8 cellular contexts compared by ENCODE assay signal in genomic region chr19:38853214-38853613, GRCh38. TPM values are rescaled to one million over a fixed set of nuclear protein-coding genes. Genes with fewer than 3 reads are reported as not detected.
DNase-seq lines count a peak whose midpoint lies in the region; ATAC-seq, FAIRE-seq and TF ChIP-seq lines count a peak whose summit lies in the region.

No MANE protein-coding gene starts in this region.

- H3K4me1 ChIP-seq in NT2/D1 (ENCODE audit: insufficient read depth, insufficient read length): peaks cover 3% of the 10 kb centered on the region
- peaks cover 0 to 13% (median 9%) of the 10 kb centered on the region in 4 experiments; a peak in 6 of 7 replicates for H3K4me1 ChIP-seq in H1 (replicated peaks in 1 of 4; ENCODE audit: control insufficient read depth in 3 of 4, insufficient read depth in 4 of 4, low read length in 3 of 4)
- H3K4me1 ChIP-seq in trophoblast cell (ENCODE audit: control insufficient read depth in 1 of 2, insufficient read depth in 2 of 2, low read length in 2 of 2): peaks cover 26 to 30% of the 10 kb centered on the region in 2 experiments

- peaks cover 14% of the 10 kb centered on the region for H3K27me3 Mint-ChIP-seq in Calu3 (ENCODE audit: unreplicated experiment)

- H3K4me2 ChIP-seq in H1 (ENCODE audit: insufficient read depth in 1 of 2, low read depth in 2 of 2, low read length in 2 of 2) (peak overlapping the region; percentile 89 to 96), trophoblast cell (ENCODE audit: low read length) (peak overlapping the region; percentile 65)

- no peak for DNase-seq in Calu3
- no peak for DNase-seq in NT2/D1 (ENCODE audit: low read depth, low spot score)
- DNase-seq in H1 (ENCODE audit: low read depth in 1 of 2, low spot score in 2 of 2): no peak
- no peak for DNase-seq in trophoblast cell
- no peak for DNase-seq in MV-4-11 (lab: John Stamatoyannopoulos, UW)
- DNase-seq in NCI-H774 (lab: John Stamatoyannopoulos, UW): no peak

- POLR2A ChIA-PET in H1 (lab: Charles Lee; ENCODE audit: partially characterized antibody): interaction anchor here (0.6 to 4.5 kb wide), 16 partner anchors 8 to 123 kb away, joined by 3 to 65 read pairs (median 8); partner anchors contain the start of genes CCER2, ECH1, MRPS12 and RINL

- H3K4ac ChIP-seq in H1 (replicated peaks; ENCODE audit: insufficient read length, low read depth, low read length): no peak overlapping the region
- H3K4ac ChIP-seq in trophoblast cell (ENCODE audit: low read depth, low read length): no peak overlapping the region

- peaks cover 8% of the 10 kb centered on the region for H3K36me3 ChIP-seq in NT2/D1 (ENCODE audit: insufficient read depth, insufficient read length, low read length)
- H3K36me3 ChIP-seq in H1 (ENCODE audit: control insufficient read depth in 2 of 4, insufficient read depth in 4 of 4, low read length in 3 of 4): peaks cover 0 to 8% (median 0%) of the 10 kb centered on the region in 4 experiments; a peak in 1 of 8 replicates
- H3K36me3 ChIP-seq in trophoblast cell (ENCODE audit: control insufficient read depth in 1 of 2, insufficient read depth in 2 of 2, low read length in 2 of 2): peaks cover 0 to 2% of the 10 kb centered on the region in 2 experiments

- H3K27ac Mint-ChIP-seq in Calu3 (ENCODE audit: unreplicated experiment): peak overlapping the region; percentile 98

- H3K18ac ChIP-seq in H1 (ENCODE audit: extremely low read depth, low read length): no peak overlapping the region
- peak overlapping the region; percentile 43 for H3K18ac ChIP-seq in trophoblast cell (ENCODE audit: low read length)

- intact Hi-C loops in Calu3 (cut with micrococcal nuclease; ENCODE audit: unreplicated experiment): loop anchor here (5.0 kb wide), 1 partner anchor 34 kb away; no protein-coding TSS in a partner anchor

- H3K9me3 ChIP-seq in NT2/D1 (ENCODE audit: insufficient read depth, low read length): peaks cover 9% of the 10 kb centered on the region; the same call in 1 of the 2 replicates
- H3K9me3 ChIP-seq in H1 (ENCODE audit: insufficient read depth in 2 of 2, low read depth in 1 of 2, low read length in 1 of 2): peaks cover 0 to 7% of the 10 kb centered on the region in 2 experiments; a peak in 1 of 4 replicates
- H3K9me3 ChIP-seq in trophoblast cell (ENCODE audit: insufficient read depth, low read depth, low read length): peaks cover 3% of the 10 kb centered on the region

- TF ChIP-seq EP300 in H1 (IDR thresholded peaks at IDR 0.05; ENCODE audit: borderline replicate concordance in 1 of 2, low read depth in 2 of 2, low read length in 2 of 2): no peak

- CTCF ChIA-PET in Calu3 (lab: Charles Lee): interaction anchor here (0.6 to 3.3 kb wide), 4 partner anchors 10 to 78 kb away, joined by 3 to 19 read pairs (median 6); partner anchors contain the start of genes MRPS12 and SARS2
- CTCF ChIA-PET in H1 (lab: Charles Lee; ENCODE audit: partially characterized antibody): interaction anchor here (0.6 to 4.3 kb wide), 8 partner anchors 10 to 298 kb away, joined by 3 to 21 read pairs (median 4); no protein-coding TSS in a partner anchor

- H2BK5ac ChIP-seq in H1 (ENCODE audit: low read depth, low read length) (no peak overlapping the region), trophoblast cell (ENCODE audit: low read depth, low read length, poor library complexity) (no peak overlapping the region)

- no peak overlapping the region for H3K27ac ChIP-seq in H1 (ENCODE audit: low read depth, low read length)
- no peak overlapping the region for H3K27ac ChIP-seq in trophoblast cell (ENCODE audit: low read depth, low read length)

- H3K23me2 ChIP-seq in H1 (ENCODE audit: low read depth, low read length): peaks cover 21% of the 10 kb centered on the region

- H2BK120ac ChIP-seq in H1 (replicated peaks; ENCODE audit: low read depth, low read length) (no peak overlapping the region), trophoblast cell (ENCODE audit: insufficient read depth, low read length, poor library complexity) (peak overlapping the region; percentile 30)

- no peak overlapping the region for H2BK12ac ChIP-seq in H1 (ENCODE audit: low read depth, low read length)
- peak overlapping the region; percentile 45 for H2BK12ac ChIP-seq in trophoblast cell (ENCODE audit: low read length)

- BruUV-seq in Calu3 (replicated peaks; lab: Mats Ljungman, UMichigan): no TSS peak

- H3K9ac ChIP-seq in NT2/D1 (ENCODE audit: insufficient read length, low read depth) (peak overlapping the region; percentile 90), H1 (replicated peaks in 1 of 4; ENCODE audit: extremely low read depth in 1 of 4, low read depth in 3 of 4, low read length in 3 of 4) (0 out of 7 replicates have a peak overlapping the region, but pooled peaks of 1 of the 4 experiments have one; percentile 82), trophoblast cell (ENCODE audit: low read length) (no peak overlapping the region)

- H4K12ac ChIP-seq in trophoblast cell (ENCODE audit: low read depth, low read length): no peak overlapping the region

- 87% methylated on average over 17 of the region's 17 CpGs; no CpG with 5 or more reads in 1 of the 2 experiments for WGBS in H1 (ENCODE audit: extremely low coverage in 1 of 2, insufficient coverage in 1 of 2, insufficient read length in 1 of 2, insufficient replicate concordance in 2 of 2, low coverage in 1 of 2, low lambda C conversion rate in 2 of 2, missing lambda C conversion rate in 1 of 2), 2 experiments
- no CpG with 5 or more reads among the region's 17 CpGs for WGBS in trophoblast cell (ENCODE audit: extremely low coverage, insufficient coverage, insufficient read length)

- H3K23ac ChIP-seq in H1 (ENCODE audit: insufficient read length) (no peak overlapping the region), trophoblast cell (ENCODE audit: low read length) (no peak overlapping the region)

- H3K36me3 Mint-ChIP-seq in Calu3 (ENCODE audit: insufficient read depth, unreplicated experiment): peaks cover 51% of the 10 kb centered on the region

- peaks cover 2 to 5% of the 10 kb centered on the region in 2 experiments for H4K20me1 ChIP-seq in H1 (replicated peaks in 1 of 2; ENCODE audit: control insufficient read depth in 1 of 2, insufficient read depth in 2 of 2, low read length in 2 of 2)

- H3K27me3 ChIP-seq in NT2/D1 (ENCODE audit: insufficient read depth, insufficient read length) (no peaks in the 10 kb centered on the region), H1 (replicated peaks in 1 of 4; ENCODE audit: control insufficient read depth in 3 of 4, extremely low read depth in 1 of 4, insufficient read depth in 3 of 4, low read length in 3 of 4) (no peaks in the 10 kb centered on the region), trophoblast cell (ENCODE audit: insufficient read depth, low read length) (no peaks in the 10 kb centered on the region)

- H3K4me1 Mint-ChIP-seq in Calu3 (ENCODE audit: low read depth, unreplicated experiment): peaks cover 21% of the 10 kb centered on the region

- H2AFZ ChIP-seq in H1 (ENCODE audit: low read length) (0 out of 2 replicates have a peak overlapping the region, but pooled peaks have one; percentile 8), trophoblast cell (ENCODE audit: insufficient read depth, low read length, poor library complexity) (peak overlapping the region; percentile 5)

- FAIRE-seq in H1 (lab: Jason Lieb, UNC): no peak

- peak overlapping the region; percentile 82 for H3K4me3 Mint-ChIP-seq in Calu3 (ENCODE audit: low read depth, unreplicated experiment)

- no peak overlapping the region for H2AK5ac ChIP-seq in H1 (ENCODE audit: low read depth, low read length)
- no peak overlapping the region for H2AK5ac ChIP-seq in trophoblast cell (ENCODE audit: low read length)

- TF ChIP-seq CTCF in Calu3 (IDR thresholded peaks at IDR 0.05; ENCODE audit: unreplicated experiment) (no peak), H1 (IDR thresholded peaks at IDR 0.05; ENCODE audit: control extremely low read depth in 1 of 3, insufficient read depth in 1 of 3, low read depth in 1 of 3, low read length in 3 of 3) (no peak)

- H3K79me1 ChIP-seq in H1 (ENCODE audit: low read depth, low read length) (peaks cover 4% of the 10 kb centered on the region; the same call in 1 of the 2 replicates), trophoblast cell (ENCODE audit: low read length) (peaks cover 32% of the 10 kb centered on the region)

- no peak for TF ChIP-seq POLR2A in H1 (IDR thresholded peaks at IDR 0.05; ENCODE audit: control extremely low read depth in 1 of 2, low read depth in 2 of 2, low read length in 2 of 2)

- no peak overlapping the region; the same call in 1 of the 2 replicates for H2BK15ac ChIP-seq in H1 (ENCODE audit: low read length)

- no peak overlapping the region for H2BK20ac ChIP-seq in H1 (ENCODE audit: low read length)

- TF ChIP-seq RAD21 in H1 (IDR thresholded peaks at IDR 0.05 in 1 of 2, conservative IDR thresholded peaks at IDR 0.05 in 1 of 2; ENCODE audit: low read depth in 2 of 2, low read length in 2 of 2): no peak

- no peak overlapping the region for H3K14ac ChIP-seq in H1 (ENCODE audit: insufficient read length)
- peak overlapping the region; percentile 17 for H3K14ac ChIP-seq in trophoblast cell (ENCODE audit: low read length)

- ATAC-seq in GM19455 (IDR thresholded peaks at IDR 0.05; ENCODE audit: unreplicated experiment): no peak
- no peak for ATAC-seq in HG03159 (IDR thresholded peaks at IDR 0.05; ENCODE audit: unreplicated experiment)

- no peak overlapping the region for H4K91ac ChIP-seq in H1 (replicated peaks; ENCODE audit: insufficient read length, low read length)
- peak overlapping the region; percentile 90 for H4K91ac ChIP-seq in trophoblast cell (ENCODE audit: low read depth, low read length)

- H3K56ac ChIP-seq in H1 (replicated peaks; ENCODE audit: insufficient read length, low read depth, low read length): no peak overlapping the region

- H3K4me3 ChIP-seq in NT2/D1 (ENCODE audit: insufficient read length, low read depth): no peak overlapping the region
- peak overlapping the region; percentile 67 to 80 (median 72); a peak in 7 of 8 replicates for H3K4me3 ChIP-seq in H1 (ENCODE audit: extremely low read depth in 1 of 4, insufficient read depth in 2 of 4, low read depth in 3 of 4, low read length in 4 of 4)
- no peak overlapping the region for H3K4me3 ChIP-seq in trophoblast cell (ENCODE audit: low read depth, low read length)

- no peak overlapping the region for H4K5ac ChIP-seq in H1 (ENCODE audit: insufficient read length, low read depth, low read length)

- H4K8ac ChIP-seq in H1 (ENCODE audit: extremely low read depth, insufficient read depth, low read length) (no peak overlapping the region; the same call in 1 of the 2 replicates), trophoblast cell (ENCODE audit: low read depth, low read length) (peak overlapping the region; percentile 24)

- no peaks in the 10 kb centered on the region for H3K9me3 Mint-ChIP-seq in Calu3 (ENCODE audit: low read depth, unreplicated experiment)

- H3K79me2 ChIP-seq in H1 (ENCODE audit: control insufficient read depth in 1 of 2, insufficient read depth in 2 of 2, low read length in 2 of 2) (peaks cover 9% of the 10 kb centered on the region in 2 experiments), trophoblast cell (ENCODE audit: control insufficient read depth, insufficient read depth, low read length, poor library complexity) (peaks cover 21% of the 10 kb centered on the region)

RNA-seq across cellular contexts. Expression of gene HNRNPL, which starts 3.4 kb away (rescaled TPM):
- total RNA-seq in Calu3 (2022): 383 and 408 TPM in 2 replicates
- total RNA-seq in H1 (2021; fragmentation: NEBNext Ultra II Directional; extraction: Animal tissue kit (Norgen Biotek cat#: 25700)): 711 and 779 TPM in 2 replicates
- polyA plus RNA-seq in H1 (2011; rRNA removed): 403 and 404 TPM in 2 replicates
- 354 TPM for polyA plus RNA-seq in H1 (2011; cell fraction: cytosol; rRNA removed)
- polyA plus RNA-seq in H1 (2011; cell fraction: nucleus; rRNA removed): 541 TPM
- polyA plus RNA-seq in H1 (2012, experiment 1 of 2): 683 to 1,004 TPM (median 711 TPM) in 4 replicates
- polyA plus RNA-seq in H1 (2012, experiment 2 of 2): 537 TPM
- 480 TPM for polyA plus RNA-seq in H1 (2013, experiment 1 of 2)
- polyA plus RNA-seq in H1 (2013, experiment 2 of 2): 470 TPM
- polyA minus RNA-seq in H1 (2011; rRNA and poly(A)+ RNA removed): 621 and 711 TPM in 2 replicates
- 351 TPM for polyA minus RNA-seq in H1 (2011; cell fraction: cytosol; rRNA and poly(A)+ RNA removed)
- 254 TPM for polyA minus RNA-seq in H1 (2011; cell fraction: nucleus; rRNA and poly(A)+ RNA removed)
- 227 and 231 TPM in 2 replicates for polyA plus RNA-seq in trophoblast cell (2013)

RNA-seq across cellular contexts. Expression of gene ECH1, which starts 21.6 kb away (rescaled TPM):
- total RNA-seq in Calu3 (2022): 253 and 291 TPM in 2 replicates
- total RNA-seq in H1 (2021; fragmentation: NEBNext Ultra II Directional; extraction: Animal tissue kit (Norgen Biotek cat#: 25700)): 101 and 103 TPM in 2 replicates
- 147 and 173 TPM in 2 replicates for polyA plus RNA-seq in H1 (2011; rRNA removed)
- polyA plus RNA-seq in H1 (2011; cell fraction: cytosol; rRNA removed): 160 TPM
- polyA plus RNA-seq in H1 (2011; cell fraction: nucleus; rRNA removed): 263 TPM
- polyA plus RNA-seq in H1 (2012, experiment 1 of 2): 130 to 213 TPM (median 176 TPM) in 4 replicates
- 162 TPM for polyA plus RNA-seq in H1 (2012, experiment 2 of 2)
- 191 TPM for polyA plus RNA-seq in H1 (2013, experiment 1 of 2)
- 181 TPM for polyA plus RNA-seq in H1 (2013, experiment 2 of 2)
- 55.4 and 74.7 TPM in 2 replicates for polyA minus RNA-seq in H1 (2011; rRNA and poly(A)+ RNA removed)
- polyA minus RNA-seq in H1 (2011; cell fraction: cytosol; rRNA and poly(A)+ RNA removed): 34.3 TPM
- 30.0 TPM for polyA minus RNA-seq in H1 (2011; cell fraction: nucleus; rRNA and poly(A)+ RNA removed)
- 186 and 200 TPM in 2 replicates for polyA plus RNA-seq in trophoblast cell (2013)

RNA-seq across cellular contexts. Expression of gene RINL, which starts 24.9 kb away (rescaled TPM):
- total RNA-seq in Calu3 (2022): 4.1 TPM in 2 replicates
- 11.9 and 14.2 TPM in 2 replicates for total RNA-seq in H1 (2021; fragmentation: NEBNext Ultra II Directional; extraction: Animal tissue kit (Norgen Biotek cat#: 25700))
- polyA plus RNA-seq in H1 (2011; rRNA removed): 11.1 and 13.1 TPM in 2 replicates
- 11.5 TPM for polyA plus RNA-seq in H1 (2011; cell fraction: cytosol; rRNA removed)
- polyA plus RNA-seq in H1 (2011; cell fraction: nucleus; rRNA removed): 9.9 TPM
- 8.3 to 13.8 TPM (median 11.4 TPM) in 4 replicates for polyA plus RNA-seq in H1 (2012, experiment 1 of 2)
- 16.6 TPM for polyA plus RNA-seq in H1 (2012, experiment 2 of 2)
- 12.7 TPM for polyA plus RNA-seq in H1 (2013, experiment 1 of 2)
- 10.9 TPM for polyA plus RNA-seq in H1 (2013, experiment 2 of 2)
- polyA minus RNA-seq in H1 (2011; rRNA and poly(A)+ RNA removed): 2.9 and 4.1 TPM in 2 replicates
- 4.3 TPM for polyA minus RNA-seq in H1 (2011; cell fraction: cytosol; rRNA and poly(A)+ RNA removed)
- polyA minus RNA-seq in H1 (2011; cell fraction: nucleus; rRNA and poly(A)+ RNA removed): 6.0 TPM
- polyA plus RNA-seq in trophoblast cell (2013): 0.99 and 1.1 TPM in 2 replicates

RNA-seq across cellular contexts. Expression of gene LGALS4, which starts 40.5 kb away (rescaled TPM):
- total RNA-seq in Calu3 (2022): 321 and 537 TPM in 2 replicates
- 0.37 and 0.54 TPM in 2 replicates for total RNA-seq in H1 (2021; fragmentation: NEBNext Ultra II Directional; extraction: Animal tissue kit (Norgen Biotek cat#: 25700))
- polyA plus RNA-seq in H1 (2011; rRNA removed): 0.32 and 0.71 TPM in 2 replicates
- 0.19 TPM for polyA plus RNA-seq in H1 (2011; cell fraction: cytosol; rRNA removed)
- 1.3 TPM for polyA plus RNA-seq in H1 (2011; cell fraction: nucleus; rRNA removed)
- polyA plus RNA-seq in H1 (2012, experiment 1 of 2): 0.43 to 0.45 TPM in 2 of 4 replicates, not detected in the others
- polyA plus RNA-seq in H1 (2012, experiment 2 of 2): 0.14 TPM
- polyA plus RNA-seq in H1 (2013, experiment 1 of 2): 0.43 TPM
- polyA plus RNA-seq in H1 (2013, experiment 2 of 2): 0.13 TPM
- polyA minus RNA-seq in H1 (2011; rRNA and poly(A)+ RNA removed): 0.35 and 0.37 TPM in 2 replicates
- polyA minus RNA-seq in H1 (2011; cell fraction: cytosol; rRNA and poly(A)+ RNA removed): not detected
- not detected for polyA minus RNA-seq in H1 (2011; cell fraction: nucleus; rRNA and poly(A)+ RNA removed)
- polyA plus RNA-seq in trophoblast cell (2013): 0.10 and 0.19 TPM in 2 replicates

RNA-seq across cellular contexts. Expression of gene SIRT2, which starts 46.2 kb away (rescaled TPM):
- total RNA-seq in Calu3 (2022): 51.7 and 55.6 TPM in 2 replicates
- total RNA-seq in H1 (2021; fragmentation: NEBNext Ultra II Directional; extraction: Animal tissue kit (Norgen Biotek cat#: 25700)): 6.1 and 6.5 TPM in 2 replicates
- 10.0 and 11.8 TPM in 2 replicates for polyA plus RNA-seq in H1 (2011; rRNA removed)
- 9.0 TPM for polyA plus RNA-seq in H1 (2011; cell fraction: cytosol; rRNA removed)
- polyA plus RNA-seq in H1 (2011; cell fraction: nucleus; rRNA removed): 15.2 TPM
- 5.0 to 9.0 TPM (median 7.5 TPM) in 4 replicates for polyA plus RNA-seq in H1 (2012, experiment 1 of 2)
- polyA plus RNA-seq in H1 (2012, experiment 2 of 2): 7.4 TPM
- 6.8 TPM for polyA plus RNA-seq in H1 (2013, experiment 1 of 2)
- 6.5 TPM for polyA plus RNA-seq in H1 (2013, experiment 2 of 2)
- 5.6 and 6.1 TPM in 2 replicates for polyA minus RNA-seq in H1 (2011; rRNA and poly(A)+ RNA removed)
- 5.5 TPM for polyA minus RNA-seq in H1 (2011; cell fraction: cytosol; rRNA and poly(A)+ RNA removed)
- polyA minus RNA-seq in H1 (2011; cell fraction: nucleus; rRNA and poly(A)+ RNA removed): 2.3 TPM
- polyA plus RNA-seq in trophoblast cell (2013): 25.5 and 26.1 TPM in 2 replicates

Comparison
In these comparisons a context has a peak if more than half of its experiments do, and no peak if none do; other contexts are left out.
1. H3K4me3 ChIP-seq: peak in H1 (4 of 4); none in NT2/D1 (single experiment) and trophoblast cell (single experiment).